Comparison of ENCODE assay signal across 1 cellular context in the genomic region with DNA sequence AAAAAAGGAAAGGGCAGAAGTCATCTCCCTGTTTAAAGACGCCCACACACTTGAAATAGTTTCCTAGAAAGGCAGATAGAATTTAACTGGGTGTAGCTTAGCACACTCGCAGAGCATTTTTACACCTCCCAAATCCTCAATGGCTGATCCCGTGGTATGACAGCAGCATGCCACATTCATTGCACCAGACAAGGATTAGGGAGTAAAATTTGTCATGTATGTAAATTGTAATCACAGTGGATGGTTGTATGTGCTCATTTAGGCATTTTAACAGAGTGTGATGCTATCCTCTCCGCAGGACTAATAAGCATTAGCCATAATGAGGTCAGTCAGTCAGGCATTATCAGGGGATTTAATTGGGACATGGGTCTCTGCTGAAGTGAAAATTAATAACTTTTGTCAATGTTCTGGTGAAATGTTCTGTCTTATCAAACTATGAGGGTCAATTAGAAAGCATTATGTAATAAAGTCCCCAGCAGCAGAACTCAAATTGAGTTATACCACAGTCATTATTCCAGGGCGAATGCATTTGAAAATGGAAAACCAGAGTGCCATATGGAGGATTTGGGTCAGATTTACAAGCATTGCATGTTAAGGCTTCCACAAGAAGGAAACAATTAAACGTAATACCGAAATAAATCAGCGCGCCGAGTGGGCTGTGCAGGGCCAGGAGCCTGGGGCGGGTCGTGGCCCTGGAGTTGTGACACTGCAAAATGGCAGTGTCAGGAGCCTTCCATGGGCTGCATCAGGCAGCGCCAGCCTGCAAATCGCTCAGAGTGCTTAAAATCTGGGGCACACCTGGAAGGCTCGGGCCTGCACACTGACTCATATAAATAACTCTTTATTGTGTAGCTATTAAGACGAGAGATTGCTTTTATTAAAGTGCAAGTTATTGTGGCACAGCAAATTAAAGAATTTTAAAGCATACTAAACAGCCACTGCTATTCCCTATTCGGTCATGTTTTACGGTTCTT.
TF ChIP-seq lines count a peak whose summit lies in the region.

No MANE protein-coding gene starts in this region.

TF ChIP-seq in IMR-90, 13 proteins besides CTCF, POLR2A, EP300 and RAD21 (continued from another document):
- TF ChIP-seq USF2 (IDR thresholded peaks at IDR 0.05; ENCODE audit: low read depth, low read length) (no peak), FOS (IDR thresholded peaks at IDR 0.05; ENCODE audit: low read depth, low read length) (no peak), SMC3 (IDR thresholded peaks at IDR 0.05; ENCODE audit: low read depth, low read length) (no peak), RFX5 (IDR thresholded peaks at IDR 0.05; ENCODE audit: low read depth, low read length) (no peak), NFE2L2 (IDR thresholded peaks at IDR 0.05; ENCODE audit: low read depth, low read length) (no peak), RCOR1 (IDR thresholded peaks at IDR 0.05; ENCODE audit: insufficient replicate concordance, low read length) (no peak), MXI1 (IDR thresholded peaks at IDR 0.05; ENCODE audit: borderline replicate concordance, low read depth, low read length) (no peak)
TF ChIP-seq in IMR-90: peak in this region for 0.
